In genomic region chr19:19527674-19528625, GRCh38 we compare ENCODE assay signal across 1 cellular context.
TF ChIP-seq lines count a peak whose summit lies in the region.

No MANE protein-coding gene starts in this region.

TF ChIP-seq in GM12878, 131 proteins besides CTCF, POLR2A, EP300 and RAD21:
- no peak for TF ChIP-seq SMARCA5 (IDR thresholded peaks at IDR 0.05)
- TF ChIP-seq POLR2AphosphoS5 (IDR thresholded peaks at IDR 0.05; ENCODE audit: low read length): 0 out of 2 replicates have a peak, but pooled peaks have one; percentile 28
TF ChIP-seq in GM12878: peak in this region for 1.
